In genomic region chr6:136812174-136812573, GRCh38 we compare ENCODE assay signal across 11 cellular contexts.
"Had no signal": no experiment of that assay in that cellular context is flagged by ENCODE, and none has a peak within 500 bp of the region (broad histone marks: within the 10 kb centered on the region; RNA-seq: fewer than 3 reads in every experiment).

No MANE protein-coding gene starts in this region.

- H3K36me3 ChIP-seq: ascending aorta, prostate gland, sigmoid colon had no signal

- H3K9me3 ChIP-seq: ascending aorta, prostate gland, sigmoid colon had no signal

- H3K4me3 ChIP-seq: ascending aorta, prostate gland, sigmoid colon had no signal

- H3K27me3 ChIP-seq: ascending aorta, sigmoid colon had no signal

- ATAC-seq: activated CD4-positive, CD25-positive, alpha-beta regulatory T cell treated with anti-CD3 and anti-CD28 coated beads, Interleukin-2, amount 50 U/mL, for 24 hours; natural killer cell treated with Interleukin-12 subunit alpha and Interleukin-12 subunit beta and Interleukin-15 and Interleukin-18, amount 100 ng/mL, for 72 hours; stimulated activated effector memory CD8-positive, alpha-beta T cell treated with anti-CD3 and anti-CD28 coated beads, Interleukin-12 subunit alpha, Interleukin-12 subunit beta, amount 100 ng/mL, for 72 hours had no signal

- DNase-seq: activated CD4-positive, alpha-beta T cell treated with anti-CD3 and anti-CD28 coated beads, Interleukin-2, amount 50 U/mL, for 1 hour; activated CD8-positive, alpha-beta memory T cell treated with anti-CD3 and anti-CD28 coated beads for 24 hours; hippocampal formation; mesendoderm; sigmoid colon; stimulated activated CD4-positive, alpha-beta T cell treated with anti-CD3 and anti-CD28 coated beads, Interleukin-1b, Interleukin-23, amount 100 ng/mL, for 48 hours had no signal

- H3K27ac ChIP-seq: ascending aorta, prostate gland, sigmoid colon had no signal

- H3K4me1 ChIP-seq: ascending aorta, prostate gland, sigmoid colon had no signal
